In the genomic region with DNA sequence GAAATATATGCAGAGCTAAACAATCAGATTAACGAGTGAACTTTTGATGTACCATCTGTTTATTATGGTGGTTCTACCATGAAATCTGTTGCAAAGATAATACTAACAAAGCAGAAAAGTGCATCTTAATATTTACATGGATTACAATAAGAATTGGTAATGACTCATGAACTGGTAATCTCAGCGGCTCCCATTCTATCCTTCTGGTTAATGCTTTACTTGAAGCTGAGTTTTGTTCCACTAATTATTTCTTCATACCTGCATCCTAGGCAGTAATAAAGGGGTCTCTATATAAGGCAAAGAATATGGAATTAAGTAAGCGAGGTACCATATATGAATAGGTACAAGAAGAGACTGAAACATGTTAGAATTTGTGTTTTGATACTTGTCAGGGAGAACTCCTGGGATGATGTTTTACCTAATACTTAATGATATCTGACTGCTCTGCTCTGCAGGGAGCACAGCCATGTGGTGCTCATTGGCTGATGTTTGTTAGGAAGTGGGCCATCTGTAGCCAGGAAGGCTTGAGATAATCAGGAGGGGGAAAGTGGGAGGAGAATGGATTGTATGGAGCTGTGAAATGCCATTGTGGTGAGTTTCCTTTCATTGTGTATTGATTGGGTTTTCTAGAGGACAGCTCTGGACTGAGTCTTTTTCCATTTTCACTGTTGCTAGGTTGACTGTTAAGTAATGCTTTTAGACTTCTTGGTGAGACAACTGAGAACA, we compare ENCODE assay signal across 10 cellular contexts. TPM values are rescaled to one million over a fixed set of nuclear protein-coding genes. Genes with fewer than 3 reads are reported as not detected.
DNase-seq lines count a peak whose midpoint lies in the region; ATAC-seq, FAIRE-seq and TF ChIP-seq lines count a peak whose summit lies in the region.
"Had no signal": no experiment of that assay in that cellular context is flagged by ENCODE, and none has a peak within 500 bp of the region (broad histone marks: within the 10 kb centered on the region; RNA-seq: fewer than 3 reads in every experiment).

No MANE protein-coding gene starts in this region.

- H3K4me2 ChIP-seq in H1 (ENCODE audit: insufficient read depth in 1 of 2, low read depth in 2 of 2, low read length in 2 of 2) (no peak overlapping the region), mesendoderm (ENCODE audit: low read length) (no peak overlapping the region)

- H4K91ac ChIP-seq in H1 (replicated peaks; ENCODE audit: insufficient read length, low read length), result no peak overlapping the region

- no peak overlapping the region for H2BK5ac ChIP-seq in H1 (ENCODE audit: low read depth, low read length)
- H2BK5ac ChIP-seq in mesendoderm (ENCODE audit: low read length), result peak overlapping the region; percentile 77

- no peak for TF ChIP-seq CTCF in H1 (IDR thresholded peaks at IDR 0.05; ENCODE audit: control extremely low read depth in 1 of 3, insufficient read depth in 1 of 3, low read depth in 1 of 3, low read length in 3 of 3)

- H3K27me3 ChIP-seq in H1 (replicated peaks in 1 of 4; ENCODE audit: control insufficient read depth in 3 of 4, extremely low read depth in 1 of 4, insufficient read depth in 3 of 4, low read length in 3 of 4), result no peaks in the 10 kb centered on the region
- H3K27me3 ChIP-seq in mesendoderm (ENCODE audit: insufficient read depth, low read length, poor library complexity), result no peaks in the 10 kb centered on the region
- H3K27me3 ChIP-seq: dorsolateral prefrontal cortex had no signal

- no peak for ATAC-seq in GM18517 (IDR thresholded peaks at IDR 0.05; ENCODE audit: unreplicated experiment)

- no peak for TF ChIP-seq RAD21 in H1 (IDR thresholded peaks at IDR 0.05 in 1 of 2, conservative IDR thresholded peaks at IDR 0.05 in 1 of 2; ENCODE audit: low read depth in 2 of 2, low read length in 2 of 2)

- 80% methylated on average over 3 of the region's 3 CpGs; no CpG with 5 or more reads in 1 of the 2 experiments for WGBS in H1 (ENCODE audit: extremely low coverage in 1 of 2, insufficient coverage in 1 of 2, insufficient read length in 1 of 2, insufficient replicate concordance in 2 of 2, low coverage in 1 of 2, low lambda C conversion rate in 2 of 2, missing lambda C conversion rate in 1 of 2), 2 experiments
- no CpG with 5 or more reads among the region's 3 CpGs for whole genome bisulfite sequencing in mesendoderm (ENCODE audit: extremely low coverage, insufficient coverage, low lambda C conversion rate)

- H3K9ac ChIP-seq in H1 (replicated peaks in 1 of 4; ENCODE audit: extremely low read depth in 1 of 4, low read depth in 3 of 4, low read length in 3 of 4), result no peak overlapping the region
- no peak overlapping the region for H3K9ac ChIP-seq in mesendoderm (ENCODE audit: low read length)

- no peaks in the 10 kb centered on the region for H3K23me2 ChIP-seq in H1 (ENCODE audit: low read depth, low read length)

- no peak for TF ChIP-seq POLR2A in H1 (IDR thresholded peaks at IDR 0.05; ENCODE audit: control extremely low read depth in 1 of 2, low read depth in 2 of 2, low read length in 2 of 2)

- H3K27ac ChIP-seq in H1 (ENCODE audit: low read depth, low read length), result no peak overlapping the region
- H3K27ac ChIP-seq in mesendoderm (ENCODE audit: low read depth, low read length), result peak overlapping the region; percentile 84
- H3K27ac ChIP-seq: dorsolateral prefrontal cortex had no signal

- H3K79me1 ChIP-seq in H1 (ENCODE audit: low read depth, low read length) (no peaks in the 10 kb centered on the region), mesendoderm (ENCODE audit: low read length) (no peaks in the 10 kb centered on the region)

- H3K4me1 ChIP-seq in H1 (replicated peaks in 1 of 4; ENCODE audit: control insufficient read depth in 3 of 4, insufficient read depth in 4 of 4, low read length in 3 of 4) (peaks cover 0 to 17% (median 12%) of the 10 kb centered on the region in 4 experiments; a peak in 4 of 7 replicates), mesendoderm (ENCODE audit: control insufficient read depth, low read depth, low read length) (peaks cover 12% of the 10 kb centered on the region)

- no peak overlapping the region for H2BK12ac ChIP-seq in H1 (ENCODE audit: low read depth, low read length)

- H4K20me1 ChIP-seq in H1 (replicated peaks in 1 of 2; ENCODE audit: control insufficient read depth in 1 of 2, insufficient read depth in 2 of 2, low read length in 2 of 2), result no peaks in the 10 kb centered on the region

- no peak overlapping the region for H2AK5ac ChIP-seq in H1 (ENCODE audit: low read depth, low read length)
- H2AK5ac ChIP-seq in mesendoderm (ENCODE audit: low read length), result no peak overlapping the region

- CTCF ChIA-PET in H1 (lab: Charles Lee; ENCODE audit: partially characterized antibody), result interaction anchor here (0.8 to 1.1 kb wide), 5 partner anchors 10 to 63 kb away, joined by 3 to 4 read pairs (median 3); no protein-coding TSS in a partner anchor

- H2BK15ac ChIP-seq in H1 (ENCODE audit: low read length) (no peak overlapping the region), mesendoderm (replicated peaks; ENCODE audit: low read depth) (no peak overlapping the region)

- no peak overlapping the region for H2AFZ ChIP-seq in H1 (ENCODE audit: low read length)

- no peak for TF ChIP-seq EP300 in H1 (IDR thresholded peaks at IDR 0.05; ENCODE audit: borderline replicate concordance in 1 of 2, low read depth in 2 of 2, low read length in 2 of 2)

- DNase-seq in DMS53 (lab: John Stamatoyannopoulos, UW) (peak; percentile 33), NCI-H2227 (lab: John Stamatoyannopoulos, UW; ENCODE audit: unreplicated experiment) (peak; percentile 10), H1 (ENCODE audit: low read depth in 1 of 2, low spot score in 2 of 2) (no peak), mesendoderm (peak; percentile 99), GM19238 (ENCODE audit: insufficient read length, low spot score) (no peak), HT-29 (ENCODE audit: low spot score) (no peak), SKM-1 treated with dmso at 0.1 percent for 144 hours (lab: John Stamatoyannopoulos, UW; ENCODE audit: unreplicated experiment) (no peak)
- DNase-seq: dorsolateral prefrontal cortex; stimulated activated CD4-positive, alpha-beta T cell treated with anti-CD3 and anti-CD28 coated beads, Interleukin-4, amount 100 ng/mL, for 24 hours had no signal

- H3K79me2 ChIP-seq in H1 (ENCODE audit: control insufficient read depth in 1 of 2, insufficient read depth in 2 of 2, low read length in 2 of 2) (peaks cover 0 to 13% of the 10 kb centered on the region in 2 experiments; a peak in 2 of 4 replicates), mesendoderm (ENCODE audit: control insufficient read depth, insufficient read depth, low read length) (peaks cover 2% of the 10 kb centered on the region)

- H3K56ac ChIP-seq in H1 (replicated peaks; ENCODE audit: insufficient read length, low read depth, low read length) (no peak overlapping the region), mesendoderm (ENCODE audit: low read length) (peak overlapping the region; percentile 77)

- no peak overlapping the region for H2BK20ac ChIP-seq in H1 (ENCODE audit: low read length)

- H3K36me3 ChIP-seq in H1 (ENCODE audit: control insufficient read depth in 2 of 4, insufficient read depth in 4 of 4, low read length in 3 of 4), result peaks cover 0 to 3% (median 0%) of the 10 kb centered on the region in 4 experiments; a peak in 1 of 8 replicates
- no peaks in the 10 kb centered on the region for H3K36me3 ChIP-seq in mesendoderm (ENCODE audit: control insufficient read depth, insufficient read depth, low read length)

- H3K9me3 ChIP-seq in H1 (ENCODE audit: insufficient read depth in 2 of 2, low read depth in 1 of 2, low read length in 1 of 2), result no peaks in the 10 kb centered on the region; a peak in 1 of 4 replicates

- H3K4me3 ChIP-seq in H1 (ENCODE audit: extremely low read depth in 1 of 4, insufficient read depth in 2 of 4, low read depth in 3 of 4, low read length in 4 of 4), result peak overlapping the region in 1 of 4 experiments; percentile 7; a peak in 1 of 8 replicates
- H3K4me3 ChIP-seq in mesendoderm (ENCODE audit: low read length), result no peak overlapping the region
- H3K4me3 ChIP-seq: dorsolateral prefrontal cortex had no signal

- peak; percentile 60 for FAIRE-seq in H1 (lab: Jason Lieb, UNC)

- no peak overlapping the region for H3K18ac ChIP-seq in H1 (ENCODE audit: extremely low read depth, low read length)
- peak overlapping the region; percentile 92 for H3K18ac ChIP-seq in mesendoderm (ENCODE audit: low read length)

- H4K5ac ChIP-seq in H1 (ENCODE audit: insufficient read length, low read depth, low read length) (no peak overlapping the region), mesendoderm (ENCODE audit: low read length) (no peak overlapping the region)

- H4K8ac ChIP-seq in H1 (ENCODE audit: extremely low read depth, insufficient read depth, low read length) (no peak overlapping the region), mesendoderm (ENCODE audit: low read depth, low read length) (no peak overlapping the region)

- no peak overlapping the region for H3K14ac ChIP-seq in H1 (ENCODE audit: insufficient read length)

- no peak overlapping the region for H3K4ac ChIP-seq in H1 (replicated peaks; ENCODE audit: insufficient read length, low read depth, low read length)
- no peak overlapping the region for H3K4ac ChIP-seq in mesendoderm (ENCODE audit: low read depth, low read length)

- H2BK120ac ChIP-seq in H1 (replicated peaks; ENCODE audit: low read depth, low read length) (no peak overlapping the region), mesendoderm (ENCODE audit: low read depth, low read length) (no peak overlapping the region)

- no peak overlapping the region for H3K23ac ChIP-seq in H1 (ENCODE audit: insufficient read length)
- H3K23ac ChIP-seq in mesendoderm (ENCODE audit: low read length), result no peak overlapping the region

- POLR2A ChIA-PET in H1 (lab: Charles Lee; ENCODE audit: partially characterized antibody), result interaction anchor here (0.6 to 1.8 kb wide), 6 partner anchors 11 to 55 kb away, joined by 3 to 5 read pairs (median 4); no protein-coding TSS in a partner anchor

TF ChIP-seq in H1, 55 proteins besides CTCF, POLR2A, EP300 and RAD21 (continues in another document):
- TF ChIP-seq CHD2 (IDR thresholded peaks at IDR 0.05; ENCODE audit: low read length), result no peak
- TF ChIP-seq CTBP2 (IDR thresholded peaks at IDR 0.05; ENCODE audit: borderline replicate concordance, insufficient read depth, insufficient read length, low read length), result no peak
- TF ChIP-seq CEBPB (IDR thresholded peaks at IDR 0.05; ENCODE audit: low read depth, low read length), result no peak
- TF ChIP-seq JUND (IDR thresholded peaks at IDR 0.05; ENCODE audit: low read length), result peak; percentile 37; the same call in 1 of the 2 replicates

RNA-seq across cellular contexts. Expression of a gene that starts 52.6 kb away (rescaled TPM):
- total RNA-seq in H1 (2021; fragmentation: NEBNext Ultra II Directional; extraction: Animal tissue kit (Norgen Biotek cat#: 25700)), result 42.2 and 44.1 TPM in 2 replicates
- polyA plus RNA-seq in H1 (2011; rRNA removed), result 6.7 and 11.0 TPM in 2 replicates
- 14.2 TPM for polyA plus RNA-seq in H1 (2011; cell fraction: cytosol; rRNA removed)
- 10.1 TPM for polyA plus RNA-seq in H1 (2011; cell fraction: nucleus; rRNA removed)
- 18.1 to 22.4 TPM (median 20.9 TPM) in 4 replicates for polyA plus RNA-seq in H1 (2012, experiment 1 of 2)
- 1.7 TPM for polyA plus RNA-seq in H1 (2012, experiment 2 of 2)
- polyA plus RNA-seq in H1 (2013, experiment 1 of 2), result 17.1 TPM
- polyA plus RNA-seq in H1 (2013, experiment 2 of 2), result 15.5 TPM
- polyA minus RNA-seq in H1 (2011; rRNA and poly(A)+ RNA removed), result 54.7 and 71.0 TPM in 2 replicates
- polyA minus RNA-seq in H1 (2011; cell fraction: cytosol; rRNA and poly(A)+ RNA removed), result 16.1 TPM
- polyA minus RNA-seq in H1 (2011; cell fraction: nucleus; rRNA and poly(A)+ RNA removed), result 31.7 TPM
- polyA plus RNA-seq in mesendoderm (2013, experiment 1 of 2), result 7.1 TPM
- 7.7 TPM for polyA plus RNA-seq in mesendoderm (2013, experiment 2 of 2)
- 5.3 and 7.0 TPM in 2 replicates for total RNA-seq in HT-29 (2014; rRNA removed; shearing (Covaris generic))

Comparison
In these comparisons a context has a peak if more than half of its experiments do, and no peak if none do; other contexts are left out.
1. DNase-seq: peak in DMS53 (single experiment), NCI-H2227 (single experiment) and mesendoderm (single experiment); none in H1 (0 of 2), GM19238 (single experiment), HT-29 (single experiment) and SKM-1 treated with dmso at 0.1 percent for 144 hours (single experiment).